Comparison of ENCODE assay signal across 10 cellular contexts in the genomic region with DNA sequence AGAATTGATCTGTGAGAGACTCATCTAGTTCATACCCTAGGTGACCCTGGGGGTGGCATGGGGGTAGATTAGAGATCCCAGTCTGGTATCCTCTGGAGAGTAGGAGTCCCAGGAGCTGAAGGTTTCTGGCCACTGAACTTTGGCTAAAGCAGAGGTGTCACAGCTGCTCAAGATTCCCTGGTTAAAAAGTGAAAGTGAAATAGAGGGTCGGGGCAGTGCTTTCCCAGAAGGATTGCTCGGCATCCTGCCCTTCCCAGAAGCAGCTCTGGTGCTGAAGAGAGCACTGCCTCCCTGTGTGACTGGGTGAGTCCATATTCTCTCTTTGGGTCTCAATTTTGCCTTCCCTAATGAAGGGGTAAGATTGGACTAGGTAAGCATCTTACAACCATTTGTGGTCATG. TPM values are rescaled to one million over a fixed set of nuclear protein-coding genes. Genes with fewer than 3 reads are reported as not detected.
DNase-seq lines count a peak whose midpoint lies in the region; ATAC-seq and TF ChIP-seq lines count a peak whose summit lies in the region.
"Had no signal": no experiment of that assay in that cellular context is flagged by ENCODE, and none has a peak within 500 bp of the region (broad histone marks: within the 10 kb centered on the region; RNA-seq: fewer than 3 reads in every experiment).

No MANE protein-coding gene starts in this region.

- peak overlapping the region; percentile 97 for H3K27ac Mint-ChIP-seq in activated naive CD4-positive, alpha-beta T cell treated with anti-CD3 and anti-CD28 coated beads, Interleukin-2, amount 50 U/mL, for 24 hours
- peak overlapping the region; percentile 81 for H3K27ac Mint-ChIP-seq in chondrocyte (ENCODE audit: unreplicated experiment)

- H3K4me3 Mint-ChIP-seq in activated naive CD4-positive, alpha-beta T cell treated with anti-CD3 and anti-CD28 coated beads, Interleukin-2, amount 50 U/mL, for 24 hours = peak overlapping the region; percentile 93
- no peak overlapping the region for H3K4me3 Mint-ChIP-seq in chondrocyte (ENCODE audit: unreplicated experiment)

- H3K27me3 ChIP-seq in uterus = no peaks in the 10 kb centered on the region

- H3K9me3 ChIP-seq in mucosa of descending colon (no peaks in the 10 kb centered on the region), uterus (no peaks in the 10 kb centered on the region)

- peaks cover 5% of the 10 kb centered on the region for H3K36me3 Mint-ChIP-seq in activated naive CD4-positive, alpha-beta T cell treated with anti-CD3 and anti-CD28 coated beads, Interleukin-2, amount 50 U/mL, for 24 hours
- peaks cover 25% of the 10 kb centered on the region for H3K36me3 Mint-ChIP-seq in chondrocyte (ENCODE audit: low read depth)

- H3K4me1 Mint-ChIP-seq in activated naive CD4-positive, alpha-beta T cell treated with anti-CD3 and anti-CD28 coated beads, Interleukin-2, amount 50 U/mL, for 24 hours = peaks cover 37% of the 10 kb centered on the region
- peaks cover 29% of the 10 kb centered on the region for H3K4me1 Mint-ChIP-seq in chondrocyte (ENCODE audit: low read depth)

- H3K4me1 ChIP-seq in mucosa of descending colon (ENCODE audit: low read depth) (peaks cover 5% of the 10 kb centered on the region), uterus (no peaks in the 10 kb centered on the region)

- H3K4me3 ChIP-seq in mucosa of descending colon = no peak overlapping the region
- peak overlapping the region in 1 of 2 donors; percentile 14 for H3K4me3 ChIP-seq in uterus

- DNase-seq in activated naive CD4-positive, alpha-beta T cell treated with Interleukin-2 at 50 U/mL for 16 hours = no peak
- no peak for DNase-seq in chondrocyte (ENCODE audit: low spot score)
- DNase-seq in mucosa of descending colon = peak in 1 of 3 donors; percentile 36
- peak; percentile 44 to 62 for DNase-seq in uterus
- no peak for DNase-seq in dedifferentiated amniotic fluid mesenchymal stem cell (ENCODE audit: extremely low spot score)
- no peak for DNase-seq in SKM-1 treated with dmso at 0.1 percent for 144 hours (lab: John Stamatoyannopoulos, UW; ENCODE audit: unreplicated experiment)
- DNase-seq: GOT3, NCI-H526 treated with DMSO at 0.1 percent for 48 hours had no signal

- H3K27ac ChIP-seq in uterus = peak overlapping the region; percentile 72 to 81

- TF ChIP-seq POLR2A in uterus (IDR thresholded peaks at IDR 0.05) = no peak

- ATAC-seq in mucosa of descending colon = peak; percentile 48
- ATAC-seq in GM19035 (IDR thresholded peaks at IDR 0.05; ENCODE audit: unreplicated experiment) = no peak

- intact Hi-C loops in mucosa of descending colon (cut with DNase I, micrococcal nuclease) (no loop called here), uterus (cut with DNase I; ENCODE audit: low total_unique reads) (no loop called here)

- H3K27me3 Mint-ChIP-seq in activated naive CD4-positive, alpha-beta T cell treated with anti-CD3 and anti-CD28 coated beads, Interleukin-2, amount 50 U/mL, for 24 hours = no peaks in the 10 kb centered on the region
- H3K27me3 Mint-ChIP-seq in chondrocyte (ENCODE audit: low read depth) = no peaks in the 10 kb centered on the region

- H3K36me3 ChIP-seq in mucosa of descending colon (ENCODE audit: low read depth) = peaks cover 9% of the 10 kb centered on the region
- H3K36me3 ChIP-seq in uterus = no peaks in the 10 kb centered on the region

- no peaks in the 10 kb centered on the region for H3K9me3 Mint-ChIP-seq in activated naive CD4-positive, alpha-beta T cell treated with anti-CD3 and anti-CD28 coated beads, Interleukin-2, amount 50 U/mL, for 24 hours
- H3K9me3 Mint-ChIP-seq in chondrocyte (ENCODE audit: low read depth) = no peaks in the 10 kb centered on the region

- TF ChIP-seq CTCF in chondrocyte (IDR thresholded peaks at IDR 0.05) (no peak), mucosa of descending colon (IDR thresholded peaks at IDR 0.05) (no peak), uterus (IDR thresholded peaks at IDR 0.05) (no peak)

RNA-seq across cellular contexts. Expression of a gene that starts 0.7 kb away (rescaled TPM):
- total RNA-seq in chondrocyte (9.6 to 16.2 TPM (median 11.4 TPM) in 3 replicates), mucosa of descending colon (10 to 100 TPM in 2 of 3 donors, 1 to 10 TPM in 1; 7.6 to 14.5 (median 13.7) TPM), uterus (10 to 100 TPM in 2 of 4 donors, 1 to 10 TPM in 2; 7.3 to 24.6 (median 10.5) TPM)

Comparison
In these comparisons a context has a peak if more than half of its experiments do, and no peak if none do; other contexts are left out.
1. DNase-seq: peak in uterus (2 of 2); none in activated naive CD4-positive, alpha-beta T cell treated with Interleukin-2 at 50 U/mL for 16 hours (single experiment), chondrocyte (single experiment), dedifferentiated amniotic fluid mesenchymal stem cell (single experiment) and SKM-1 treated with dmso at 0.1 percent for 144 hours (single experiment).